1 cellular context compared by ENCODE assay signal in the genomic region with DNA sequence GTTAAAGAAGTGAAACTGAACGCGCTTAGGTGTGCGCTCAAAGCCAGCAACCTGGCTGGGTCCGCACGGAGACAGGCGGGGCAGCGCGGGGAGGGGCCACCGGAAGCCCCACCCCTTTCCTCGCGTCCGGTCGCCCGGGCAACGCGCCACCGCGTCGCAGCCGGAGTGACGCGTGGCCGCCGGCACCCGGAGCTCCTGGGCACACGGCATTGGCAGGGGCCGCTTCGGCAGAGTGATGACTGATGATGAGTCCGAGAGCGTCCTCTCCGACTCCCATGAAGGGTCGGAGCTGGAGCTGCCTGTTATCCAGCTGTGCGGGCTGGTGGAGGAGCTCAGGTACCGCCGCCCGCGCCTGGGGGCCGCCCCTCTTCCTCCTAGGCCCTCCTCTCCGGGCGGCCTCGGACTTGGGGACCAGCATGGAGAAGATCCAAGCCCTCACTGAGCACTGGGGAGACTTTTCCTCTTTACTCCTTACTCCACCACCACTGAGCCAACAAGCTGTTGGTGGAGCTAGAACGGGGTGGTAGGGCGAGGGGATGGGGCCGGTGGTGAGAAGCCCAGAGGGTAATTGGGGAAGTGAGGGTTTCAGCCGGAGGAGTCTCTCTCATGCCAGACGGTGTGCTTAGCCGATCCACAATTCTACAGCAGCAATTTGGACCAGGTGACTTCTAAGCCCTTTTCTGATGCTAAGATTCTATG.
TF ChIP-seq lines count a peak whose summit lies in the region.

No MANE protein-coding gene starts in this region.

TF ChIP-seq in WTC11, 78 proteins besides CTCF, POLR2A, EP300 and RAD21 (continued from another document):
- TF ChIP-seq, protein P1, sequence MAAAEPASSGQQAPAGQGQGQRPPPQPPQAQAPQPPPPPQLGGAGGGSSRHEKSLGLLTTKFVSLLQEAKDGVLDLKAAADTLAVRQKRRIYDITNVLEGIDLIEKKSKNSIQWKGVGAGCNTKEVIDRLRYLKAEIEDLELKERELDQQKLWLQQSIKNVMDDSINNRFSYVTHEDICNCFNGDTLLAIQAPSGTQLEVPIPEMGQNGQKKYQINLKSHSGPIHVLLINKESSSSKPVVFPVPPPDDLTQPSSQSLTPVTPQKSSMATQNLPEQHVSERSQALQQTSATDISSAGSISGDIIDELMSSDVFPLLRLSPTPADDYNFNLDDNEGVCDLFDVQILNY (CRISPR knock-in tag; IDR thresholded peaks at IDR 0.05) = no peak
- TF ChIP-seq TEAD1 (CRISPR knock-in tag; IDR thresholded peaks at IDR 0.05) (no peak), CBFB (CRISPR knock-in tag; IDR thresholded peaks at IDR 0.05; ENCODE audit: low read depth) (no peak), NR1H2 (CRISPR knock-in tag; IDR thresholded peaks at IDR 0.05) (no peak), CREB1 (CRISPR knock-in tag; IDR thresholded peaks at IDR 0.05) (peak; percentile 90), FOXJ3 (CRISPR knock-in tag; IDR thresholded peaks at IDR 0.05; ENCODE audit: borderline replicate concordance) (no peak), ZNF416 (CRISPR knock-in tag; IDR thresholded peaks at IDR 0.05) (no peak), TCF7 (CRISPR knock-in tag; IDR thresholded peaks at IDR 0.05; ENCODE audit: low read depth) (no peak), GTF2I (CRISPR knock-in tag; conservative IDR thresholded peaks at IDR 0.05) (no peak), TP53 (CRISPR knock-in tag; IDR thresholded peaks at IDR 0.05) (no peak), FOXK1 (CRISPR knock-in tag; IDR thresholded peaks at IDR 0.05) (peak; percentile 81; the same call in 1 of the 2 replicates), EMX1 (CRISPR knock-in tag; IDR thresholded peaks at IDR 0.05) (no peak), NR2C2 (CRISPR knock-in tag; IDR thresholded peaks at IDR 0.05) (no peak), ZNF232 (CRISPR knock-in tag; IDR thresholded peaks at IDR 0.05) (no peak), ZNF317 (CRISPR knock-in tag; IDR thresholded peaks at IDR 0.05; ENCODE audit: borderline replicate concordance, low read depth) (no peak), ETV6 (CRISPR knock-in tag; IDR thresholded peaks at IDR 0.05) (peak; percentile 83), JUN (CRISPR knock-in tag; IDR thresholded peaks at IDR 0.05) (no peak), NFE2L1 (CRISPR knock-in tag; IDR thresholded peaks at IDR 0.05) (no peak), RELA (CRISPR knock-in tag; IDR thresholded peaks at IDR 0.05; ENCODE audit: borderline replicate concordance) (no peak), ZNF396 (CRISPR knock-in tag; IDR thresholded peaks at IDR 0.05; ENCODE audit: borderline replicate concordance) (no peak), IRF2 (CRISPR knock-in tag; IDR thresholded peaks at IDR 0.05; ENCODE audit: borderline replicate concordance, low read depth) (no peak), CREM (CRISPR knock-in tag; IDR thresholded peaks at IDR 0.05) (peak; percentile 96), GABPB1 (CRISPR knock-in tag; IDR thresholded peaks at IDR 0.05) (peak; percentile 53), MXD4 (CRISPR knock-in tag; IDR thresholded peaks at IDR 0.05; ENCODE audit: borderline replicate concordance) (no peak)
- TF ChIP-seq, protein P2, sequence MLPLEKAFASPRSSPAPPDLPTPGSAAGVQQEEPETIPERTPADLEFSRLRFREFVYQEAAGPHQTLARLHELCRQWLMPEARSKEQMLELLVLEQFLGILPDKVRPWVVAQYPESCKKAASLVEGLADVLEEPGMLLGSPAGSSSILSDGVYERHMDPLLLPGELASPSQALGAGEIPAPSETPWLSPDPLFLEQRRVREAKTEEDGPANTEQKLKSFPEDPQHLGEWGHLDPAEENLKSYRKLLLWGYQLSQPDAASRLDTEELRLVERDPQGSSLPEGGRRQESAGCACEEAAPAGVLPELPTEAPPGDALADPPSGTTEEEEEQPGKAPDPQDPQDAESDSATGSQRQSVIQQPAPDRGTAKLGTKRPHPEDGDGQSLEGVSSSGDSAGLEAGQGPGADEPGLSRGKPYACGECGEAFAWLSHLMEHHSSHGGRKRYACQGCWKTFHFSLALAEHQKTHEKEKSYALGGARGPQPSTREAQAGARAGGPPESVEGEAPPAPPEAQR (CRISPR knock-in tag; IDR thresholded peaks at IDR 0.05) = no peak
- TF ChIP-seq, protein P3, sequence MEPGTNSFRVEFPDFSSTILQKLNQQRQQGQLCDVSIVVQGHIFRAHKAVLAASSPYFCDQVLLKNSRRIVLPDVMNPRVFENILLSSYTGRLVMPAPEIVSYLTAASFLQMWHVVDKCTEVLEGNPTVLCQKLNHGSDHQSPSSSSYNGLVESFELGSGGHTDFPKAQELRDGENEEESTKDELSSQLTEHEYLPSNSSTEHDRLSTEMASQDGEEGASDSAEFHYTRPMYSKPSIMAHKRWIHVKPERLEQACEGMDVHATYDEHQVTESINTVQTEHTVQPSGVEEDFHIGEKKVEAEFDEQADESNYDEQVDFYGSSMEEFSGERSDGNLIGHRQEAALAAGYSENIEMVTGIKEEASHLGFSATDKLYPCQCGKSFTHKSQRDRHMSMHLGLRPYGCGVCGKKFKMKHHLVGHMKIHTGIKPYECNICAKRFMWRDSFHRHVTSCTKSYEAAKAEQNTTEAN (CRISPR knock-in tag; IDR thresholded peaks at IDR 0.05) = no peak
- TF ChIP-seq, protein P4, sequence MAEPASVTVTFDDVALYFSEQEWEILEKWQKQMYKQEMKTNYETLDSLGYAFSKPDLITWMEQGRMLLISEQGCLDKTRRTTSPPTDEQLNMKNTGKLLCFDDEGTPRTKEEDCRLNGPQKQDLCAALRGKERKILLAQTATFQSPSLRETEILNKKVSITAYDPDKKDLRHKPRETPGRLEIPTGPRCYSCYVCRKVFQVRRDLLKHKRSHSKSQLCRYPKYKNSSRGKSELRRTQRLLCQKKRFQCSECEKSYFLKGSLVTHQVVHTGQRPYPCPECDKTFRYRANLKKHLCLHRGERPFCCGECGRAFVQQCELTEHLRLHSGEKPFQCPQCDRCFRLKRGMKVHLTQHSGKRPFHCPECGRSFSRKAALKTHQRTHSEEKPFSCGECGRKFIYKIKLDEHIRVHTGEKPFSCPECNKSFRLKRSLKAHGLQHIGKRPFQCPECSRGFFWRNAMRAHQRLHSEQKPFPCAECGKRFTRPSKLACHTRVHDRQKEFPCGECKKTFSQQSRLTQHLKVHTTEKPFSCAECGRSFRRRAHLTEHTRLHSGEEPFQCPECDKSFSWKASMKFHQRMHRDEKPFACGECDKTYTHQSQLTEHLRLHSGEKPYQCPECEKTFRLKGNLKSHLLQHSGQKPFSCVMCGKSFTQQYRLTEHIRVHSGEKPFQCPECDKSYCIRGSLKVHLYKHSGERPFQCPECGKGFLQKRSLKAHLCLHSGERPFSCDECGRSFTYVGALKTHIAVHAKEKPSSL (CRISPR knock-in tag; conservative IDR thresholded peaks at IDR 0.05) = no peak
- TF ChIP-seq, protein P5, sequence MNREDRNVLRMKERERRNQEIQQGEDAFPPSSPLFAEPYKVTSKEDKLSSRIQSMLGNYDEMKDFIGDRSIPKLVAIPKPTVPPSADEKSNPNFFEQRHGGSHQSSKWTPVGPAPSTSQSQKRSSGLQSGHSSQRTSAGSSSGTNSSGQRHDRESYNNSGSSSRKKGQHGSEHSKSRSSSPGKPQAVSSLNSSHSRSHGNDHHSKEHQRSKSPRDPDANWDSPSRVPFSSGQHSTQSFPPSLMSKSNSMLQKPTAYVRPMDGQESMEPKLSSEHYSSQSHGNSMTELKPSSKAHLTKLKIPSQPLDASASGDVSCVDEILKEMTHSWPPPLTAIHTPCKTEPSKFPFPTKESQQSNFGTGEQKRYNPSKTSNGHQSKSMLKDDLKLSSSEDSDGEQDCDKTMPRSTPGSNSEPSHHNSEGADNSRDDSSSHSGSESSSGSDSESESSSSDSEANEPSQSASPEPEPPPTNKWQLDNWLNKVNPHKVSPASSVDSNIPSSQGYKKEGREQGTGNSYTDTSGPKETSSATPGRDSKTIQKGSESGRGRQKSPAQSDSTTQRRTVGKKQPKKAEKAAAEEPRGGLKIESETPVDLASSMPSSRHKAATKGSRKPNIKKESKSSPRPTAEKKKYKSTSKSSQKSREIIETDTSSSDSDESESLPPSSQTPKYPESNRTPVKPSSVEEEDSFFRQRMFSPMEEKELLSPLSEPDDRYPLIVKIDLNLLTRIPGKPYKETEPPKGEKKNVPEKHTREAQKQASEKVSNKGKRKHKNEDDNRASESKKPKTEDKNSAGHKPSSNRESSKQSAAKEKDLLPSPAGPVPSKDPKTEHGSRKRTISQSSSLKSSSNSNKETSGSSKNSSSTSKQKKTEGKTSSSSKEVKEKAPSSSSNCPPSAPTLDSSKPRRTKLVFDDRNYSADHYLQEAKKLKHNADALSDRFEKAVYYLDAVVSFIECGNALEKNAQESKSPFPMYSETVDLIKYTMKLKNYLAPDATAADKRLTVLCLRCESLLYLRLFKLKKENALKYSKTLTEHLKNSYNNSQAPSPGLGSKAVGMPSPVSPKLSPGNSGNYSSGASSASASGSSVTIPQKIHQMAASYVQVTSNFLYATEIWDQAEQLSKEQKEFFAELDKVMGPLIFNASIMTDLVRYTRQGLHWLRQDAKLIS (CRISPR knock-in tag; IDR thresholded peaks at IDR 0.05; ENCODE audit: borderline replicate concordance) = no peak
- TF ChIP-seq, protein P6, sequence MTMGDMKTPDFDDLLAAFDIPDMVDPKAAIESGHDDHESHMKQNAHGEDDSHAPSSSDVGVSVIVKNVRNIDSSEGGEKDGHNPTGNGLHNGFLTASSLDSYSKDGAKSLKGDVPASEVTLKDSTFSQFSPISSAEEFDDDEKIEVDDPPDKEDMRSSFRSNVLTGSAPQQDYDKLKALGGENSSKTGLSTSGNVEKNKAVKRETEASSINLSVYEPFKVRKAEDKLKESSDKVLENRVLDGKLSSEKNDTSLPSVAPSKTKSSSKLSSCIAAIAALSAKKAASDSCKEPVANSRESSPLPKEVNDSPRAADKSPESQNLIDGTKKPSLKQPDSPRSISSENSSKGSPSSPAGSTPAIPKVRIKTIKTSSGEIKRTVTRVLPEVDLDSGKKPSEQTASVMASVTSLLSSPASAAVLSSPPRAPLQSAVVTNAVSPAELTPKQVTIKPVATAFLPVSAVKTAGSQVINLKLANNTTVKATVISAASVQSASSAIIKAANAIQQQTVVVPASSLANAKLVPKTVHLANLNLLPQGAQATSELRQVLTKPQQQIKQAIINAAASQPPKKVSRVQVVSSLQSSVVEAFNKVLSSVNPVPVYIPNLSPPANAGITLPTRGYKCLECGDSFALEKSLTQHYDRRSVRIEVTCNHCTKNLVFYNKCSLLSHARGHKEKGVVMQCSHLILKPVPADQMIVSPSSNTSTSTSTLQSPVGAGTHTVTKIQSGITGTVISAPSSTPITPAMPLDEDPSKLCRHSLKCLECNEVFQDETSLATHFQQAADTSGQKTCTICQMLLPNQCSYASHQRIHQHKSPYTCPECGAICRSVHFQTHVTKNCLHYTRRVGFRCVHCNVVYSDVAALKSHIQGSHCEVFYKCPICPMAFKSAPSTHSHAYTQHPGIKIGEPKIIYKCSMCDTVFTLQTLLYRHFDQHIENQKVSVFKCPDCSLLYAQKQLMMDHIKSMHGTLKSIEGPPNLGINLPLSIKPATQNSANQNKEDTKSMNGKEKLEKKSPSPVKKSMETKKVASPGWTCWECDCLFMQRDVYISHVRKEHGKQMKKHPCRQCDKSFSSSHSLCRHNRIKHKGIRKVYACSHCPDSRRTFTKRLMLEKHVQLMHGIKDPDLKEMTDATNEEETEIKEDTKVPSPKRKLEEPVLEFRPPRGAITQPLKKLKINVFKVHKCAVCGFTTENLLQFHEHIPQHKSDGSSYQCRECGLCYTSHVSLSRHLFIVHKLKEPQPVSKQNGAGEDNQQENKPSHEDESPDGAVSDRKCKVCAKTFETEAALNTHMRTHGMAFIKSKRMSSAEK (CRISPR knock-in tag; IDR thresholded peaks at IDR 0.05; ENCODE audit: borderline replicate concordance) = no peak
- TF ChIP-seq, protein P7, sequence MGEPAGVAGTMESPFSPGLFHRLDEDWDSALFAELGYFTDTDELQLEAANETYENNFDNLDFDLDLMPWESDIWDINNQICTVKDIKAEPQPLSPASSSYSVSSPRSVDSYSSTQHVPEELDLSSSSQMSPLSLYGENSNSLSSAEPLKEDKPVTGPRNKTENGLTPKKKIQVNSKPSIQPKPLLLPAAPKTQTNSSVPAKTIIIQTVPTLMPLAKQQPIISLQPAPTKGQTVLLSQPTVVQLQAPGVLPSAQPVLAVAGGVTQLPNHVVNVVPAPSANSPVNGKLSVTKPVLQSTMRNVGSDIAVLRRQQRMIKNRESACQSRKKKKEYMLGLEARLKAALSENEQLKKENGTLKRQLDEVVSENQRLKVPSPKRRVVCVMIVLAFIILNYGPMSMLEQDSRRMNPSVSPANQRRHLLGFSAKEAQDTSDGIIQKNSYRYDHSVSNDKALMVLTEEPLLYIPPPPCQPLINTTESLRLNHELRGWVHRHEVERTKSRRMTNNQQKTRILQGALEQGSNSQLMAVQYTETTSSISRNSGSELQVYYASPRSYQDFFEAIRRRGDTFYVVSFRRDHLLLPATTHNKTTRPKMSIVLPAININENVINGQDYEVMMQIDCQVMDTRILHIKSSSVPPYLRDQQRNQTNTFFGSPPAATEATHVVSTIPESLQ (CRISPR knock-in tag; IDR thresholded peaks at IDR 0.05) = no peak
- TF ChIP-seq, protein P8, sequence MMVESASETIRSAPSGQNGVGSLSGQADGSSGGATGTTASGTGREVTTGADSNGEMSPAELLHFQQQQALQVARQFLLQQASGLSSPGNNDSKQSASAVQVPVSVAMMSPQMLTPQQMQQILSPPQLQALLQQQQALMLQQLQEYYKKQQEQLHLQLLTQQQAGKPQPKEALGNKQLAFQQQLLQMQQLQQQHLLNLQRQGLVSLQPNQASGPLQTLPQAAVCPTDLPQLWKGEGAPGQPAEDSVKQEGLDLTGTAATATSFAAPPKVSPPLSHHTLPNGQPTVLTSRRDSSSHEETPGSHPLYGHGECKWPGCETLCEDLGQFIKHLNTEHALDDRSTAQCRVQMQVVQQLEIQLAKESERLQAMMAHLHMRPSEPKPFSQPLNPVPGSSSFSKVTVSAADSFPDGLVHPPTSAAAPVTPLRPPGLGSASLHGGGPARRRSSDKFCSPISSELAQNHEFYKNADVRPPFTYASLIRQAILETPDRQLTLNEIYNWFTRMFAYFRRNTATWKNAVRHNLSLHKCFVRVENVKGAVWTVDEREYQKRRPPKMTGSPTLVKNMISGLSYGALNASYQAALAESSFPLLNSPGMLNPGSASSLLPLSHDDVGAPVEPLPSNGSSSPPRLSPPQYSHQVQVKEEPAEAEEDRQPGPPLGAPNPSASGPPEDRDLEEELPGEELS (CRISPR knock-in tag; IDR thresholded peaks at IDR 0.05) = peak; percentile 54
- TF ChIP-seq, protein P9, sequence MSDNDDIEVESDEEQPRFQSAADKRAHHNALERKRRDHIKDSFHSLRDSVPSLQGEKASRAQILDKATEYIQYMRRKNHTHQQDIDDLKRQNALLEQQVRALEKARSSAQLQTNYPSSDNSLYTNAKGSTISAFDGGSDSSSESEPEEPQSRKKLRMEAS (CRISPR knock-in tag; IDR thresholded peaks at IDR 0.05) = peak; percentile 78
- TF ChIP-seq, protein P10, sequence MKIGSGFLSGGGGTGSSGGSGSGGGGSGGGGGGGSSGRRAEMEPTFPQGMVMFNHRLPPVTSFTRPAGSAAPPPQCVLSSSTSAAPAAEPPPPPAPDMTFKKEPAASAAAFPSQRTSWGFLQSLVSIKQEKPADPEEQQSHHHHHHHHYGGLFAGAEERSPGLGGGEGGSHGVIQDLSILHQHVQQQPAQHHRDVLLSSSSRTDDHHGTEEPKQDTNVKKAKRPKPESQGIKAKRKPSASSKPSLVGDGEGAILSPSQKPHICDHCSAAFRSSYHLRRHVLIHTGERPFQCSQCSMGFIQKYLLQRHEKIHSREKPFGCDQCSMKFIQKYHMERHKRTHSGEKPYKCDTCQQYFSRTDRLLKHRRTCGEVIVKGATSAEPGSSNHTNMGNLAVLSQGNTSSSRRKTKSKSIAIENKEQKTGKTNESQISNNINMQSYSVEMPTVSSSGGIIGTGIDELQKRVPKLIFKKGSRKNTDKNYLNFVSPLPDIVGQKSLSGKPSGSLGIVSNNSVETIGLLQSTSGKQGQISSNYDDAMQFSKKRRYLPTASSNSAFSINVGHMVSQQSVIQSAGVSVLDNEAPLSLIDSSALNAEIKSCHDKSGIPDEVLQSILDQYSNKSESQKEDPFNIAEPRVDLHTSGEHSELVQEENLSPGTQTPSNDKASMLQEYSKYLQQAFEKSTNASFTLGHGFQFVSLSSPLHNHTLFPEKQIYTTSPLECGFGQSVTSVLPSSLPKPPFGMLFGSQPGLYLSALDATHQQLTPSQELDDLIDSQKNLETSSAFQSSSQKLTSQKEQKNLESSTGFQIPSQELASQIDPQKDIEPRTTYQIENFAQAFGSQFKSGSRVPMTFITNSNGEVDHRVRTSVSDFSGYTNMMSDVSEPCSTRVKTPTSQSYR (CRISPR knock-in tag; IDR thresholded peaks at IDR 0.05) = no peak
